ENCODE assay signal across 8 cellular contexts in genomic region chr16:228151-228855, GRCh38. TPM values are rescaled to one million over a fixed set of nuclear protein-coding genes. Genes with fewer than 3 reads are reported as not detected.
A peak's percentile ranks its signal among the peaks of the same experiment; 100 is the strongest.
DNase-seq lines count a peak whose midpoint lies in the region; ATAC-seq and TF ChIP-seq lines count a peak whose summit lies in the region.

No MANE protein-coding gene starts in this region.

- no peaks in the 10 kb centered on the region for H3K27me3 ChIP-seq in AG04450 (ENCODE audit: control insufficient read depth, insufficient read depth, low read length)
- H3K27me3 ChIP-seq in muscle layer of duodenum (ENCODE audit: low read depth, low read length): no peaks in the 10 kb centered on the region

- peaks cover 58% of the 10 kb centered on the region for H3K36me3 Mint-ChIP-seq in effector memory CD8-positive, alpha-beta T cell (ENCODE audit: insufficient read depth)

- peaks cover 21% of the 10 kb centered on the region; the same call in 1 of the 2 replicates for H4K20me1 ChIP-seq in OCI-LY7 (ENCODE audit: insufficient read depth, low read length)

- H3K4me3 ChIP-seq in AG04450 (ENCODE audit: low read depth, low read length): peak overlapping the region; percentile 94
- H3K4me3 ChIP-seq in OCI-LY7 (ENCODE audit: low read depth, low read length, poor library complexity, severe bottlenecking): peak overlapping the region; percentile 88
- peak overlapping the region; percentile 91 to 95 for H3K4me3 ChIP-seq in muscle layer of duodenum (ENCODE audit: low read depth in 1 of 2, low read length in 2 of 2)

- no peaks in the 10 kb centered on the region for H3K27me3 Mint-ChIP-seq in effector memory CD8-positive, alpha-beta T cell

- no TSS peak for BruUV-seq in OCI-LY7 (replicated peaks; lab: Mats Ljungman, UMichigan)

- H2AFZ ChIP-seq in OCI-LY7 (ENCODE audit: low read length): peak overlapping the region; percentile 28; the same call in 1 of the 2 replicates

- CTCF ChIA-PET in AG04450 (lab: Charles Lee): interaction anchor here (0.6 to 2.4 kb wide), 7 partner anchors 9 to 159 kb away, joined by 3 to 13 read pairs (median 5); partner anchors contain the start of gene AXIN1
- CTCF ChIA-PET in OCI-LY7 (lab: Charles Lee; ENCODE audit: unreplicated experiment): no interaction called here

- peak overlapping the region; percentile 93 to 94 for H3K27ac Mint-ChIP-seq in effector memory CD8-positive, alpha-beta T cell

- DNase-seq in AG04450 (ENCODE audit: low read depth, low spot score): no peak
- DNase-seq in OCI-LY7 (ENCODE audit: low spot score): peak; percentile 30
- no peak for DNase-seq in effector memory CD8-positive, alpha-beta T cell
- DNase-seq in NCI-H524 treated with DMSO at 0.1 percent for 48 hours (lab: John Stamatoyannopoulos, UW): no peak
- DNase-seq in retina: no peak

- peak overlapping the region; percentile 87 for H3K4me2 ChIP-seq in OCI-LY7 (ENCODE audit: low read length)

- H3K79me2 ChIP-seq in OCI-LY7 (ENCODE audit: insufficient read depth, low read depth, low read length): peaks cover 34% of the 10 kb centered on the region

- no peaks in the 10 kb centered on the region for H3K9me2 ChIP-seq in OCI-LY7 (ENCODE audit: insufficient read depth, low read length)

- TF ChIP-seq CTCF in AG04450 (IDR thresholded peaks at IDR 0.05; ENCODE audit: low read depth, low read length): no peak
- no peak for TF ChIP-seq CTCF in OCI-LY7 (conservative IDR thresholded peaks at IDR 0.05; ENCODE audit: low read length)

- H3K4me1 ChIP-seq in OCI-LY7 (ENCODE audit: insufficient read depth, low read length, poor library complexity, severe bottlenecking): peaks cover 23% of the 10 kb centered on the region
- peaks cover 0 to 18% of the 10 kb centered on the region in 2 donors for H3K4me1 ChIP-seq in muscle layer of duodenum (ENCODE audit: control insufficient read depth in 1 of 2, insufficient read depth in 2 of 2, low read length in 2 of 2)

- H3K27ac ChIP-seq in AG04450 (ENCODE audit: low read depth, low read length) (peak overlapping the region; percentile 96), OCI-LY7 (ENCODE audit: low read depth, low read length, poor library complexity, severe bottlenecking) (peak overlapping the region; percentile 53), muscle layer of duodenum (ENCODE audit: low read length) (peak overlapping the region; percentile 79)

- peaks cover 13 to 14% of the 10 kb centered on the region in 2 donors for H3K4me1 Mint-ChIP-seq in effector memory CD8-positive, alpha-beta T cell (ENCODE audit: low read depth in 2 of 2)

- H3K36me3 ChIP-seq in OCI-LY7 (ENCODE audit: insufficient read depth, low read length) (peaks cover 49% of the 10 kb centered on the region), muscle layer of duodenum (ENCODE audit: control insufficient read depth in 1 of 2, insufficient read depth in 2 of 2, low read length in 2 of 2) (peaks cover 26 to 32% of the 10 kb centered on the region in 2 donors)

- no peaks in the 10 kb centered on the region; the same call in 1 of the 2 replicates for H3K9me3 ChIP-seq in AG04450 (ENCODE audit: control insufficient read depth, insufficient read depth, low read length)
- H3K9me3 ChIP-seq in OCI-LY7 (ENCODE audit: low read length): no peaks in the 10 kb centered on the region
- H3K9me3 ChIP-seq in muscle layer of duodenum (ENCODE audit: control insufficient read depth in 1 of 2, low read length in 2 of 2): no peaks in the 10 kb centered on the region

- no peaks in the 10 kb centered on the region for H3K9me3 Mint-ChIP-seq in effector memory CD8-positive, alpha-beta T cell

- POLR2A ChIA-PET in AG04450 (lab: Yijun Ruan, JAX): interaction anchor here (0.6 to 1.4 kb wide), 5 partner anchors 9 to 137 kb away, joined by 3 to 6 read pairs (median 3); no protein-coding TSS in a partner anchor
- POLR2A ChIA-PET in OCI-LY7 (lab: Charles Lee): interaction anchor here (0.7 to 1.6 kb wide), 7 partner anchors 9 to 175 kb away, joined by 3 to 8 read pairs (median 4); partner anchors contain the start of genes AXIN1, POLR3K and SNRNP25

- ATAC-seq in GM21423 (IDR thresholded peaks at IDR 0.05; ENCODE audit: unreplicated experiment): peak; percentile 4
- ATAC-seq in effector memory CD8-positive, alpha-beta T cell (replicated peaks): peak; percentile 31
- no peak for ATAC-seq in GM18867 (IDR thresholded peaks at IDR 0.05; ENCODE audit: unreplicated experiment)

- intact Hi-C loops in OCI-LY7 (cut with micrococcal nuclease; ENCODE audit: unreplicated experiment): no loop called here

- H3K4me3 Mint-ChIP-seq in effector memory CD8-positive, alpha-beta T cell: peak overlapping the region; percentile 86 to 87

RNA-seq across cellular contexts. Expression of gene LUC7L, which starts 0.9 kb away (rescaled TPM):
- 37.6 and 47.2 TPM in 2 replicates for polyA plus RNA-seq in AG04450 (2011; rRNA removed)
- polyA minus RNA-seq in AG04450 (2011; rRNA and poly(A)+ RNA removed): 14.2 and 22.4 TPM in 2 replicates
- total RNA-seq in OCI-LY7 (2014; rRNA removed; shearing (Covaris generic)): 90.5 and 92.6 TPM in 2 replicates
- 81.4 and 90.6 TPM in 2 replicates for total RNA-seq in OCI-LY7 (2022)

RNA-seq across cellular contexts. Expression of gene FAM234A, which starts 6.3 kb away (rescaled TPM):
- polyA plus RNA-seq in AG04450 (2011; rRNA removed): 42.3 and 42.7 TPM in 2 replicates
- polyA minus RNA-seq in AG04450 (2011; rRNA and poly(A)+ RNA removed): 23.1 and 28.5 TPM in 2 replicates
- 8.1 and 10.9 TPM in 2 replicates for total RNA-seq in OCI-LY7 (2014; rRNA removed; shearing (Covaris generic))
- total RNA-seq in OCI-LY7 (2022): 26.8 and 30.1 TPM in 2 replicates

RNA-seq across cellular contexts. Expression of gene RGS11, which starts 47.4 kb away (rescaled TPM):
- polyA plus RNA-seq in AG04450 (2011; rRNA removed): 0.30 and 0.33 TPM in 2 replicates
- 0.04 TPM in 1 of 2 replicates, not detected in the other for polyA minus RNA-seq in AG04450 (2011; rRNA and poly(A)+ RNA removed)
- total RNA-seq in OCI-LY7 (2014; rRNA removed; shearing (Covaris generic)): not detected in 2 replicates
- total RNA-seq in OCI-LY7 (2022): not detected in 2 replicates

RNA-seq across cellular contexts. Expression of gene HBQ1, which starts 48.0 kb away (rescaled TPM):
- polyA plus RNA-seq in AG04450 (2011; rRNA removed): not detected in 2 replicates
- polyA minus RNA-seq in AG04450 (2011; rRNA and poly(A)+ RNA removed): not detected in 2 replicates
- not detected in 2 replicates for total RNA-seq in OCI-LY7 (2014; rRNA removed; shearing (Covaris generic))
- total RNA-seq in OCI-LY7 (2022): not detected in 2 replicates

RNA-seq across cellular contexts. Expression of gene HBA1, which starts 51.8 kb away (rescaled TPM):
- polyA plus RNA-seq in AG04450 (2011; rRNA removed): not detected in 2 replicates
- not detected in 2 replicates for polyA minus RNA-seq in AG04450 (2011; rRNA and poly(A)+ RNA removed)
- total RNA-seq in OCI-LY7 (2014; rRNA removed; shearing (Covaris generic)): not detected in 2 replicates
- not detected in 2 replicates for total RNA-seq in OCI-LY7 (2022)
